In the genomic region with DNA sequence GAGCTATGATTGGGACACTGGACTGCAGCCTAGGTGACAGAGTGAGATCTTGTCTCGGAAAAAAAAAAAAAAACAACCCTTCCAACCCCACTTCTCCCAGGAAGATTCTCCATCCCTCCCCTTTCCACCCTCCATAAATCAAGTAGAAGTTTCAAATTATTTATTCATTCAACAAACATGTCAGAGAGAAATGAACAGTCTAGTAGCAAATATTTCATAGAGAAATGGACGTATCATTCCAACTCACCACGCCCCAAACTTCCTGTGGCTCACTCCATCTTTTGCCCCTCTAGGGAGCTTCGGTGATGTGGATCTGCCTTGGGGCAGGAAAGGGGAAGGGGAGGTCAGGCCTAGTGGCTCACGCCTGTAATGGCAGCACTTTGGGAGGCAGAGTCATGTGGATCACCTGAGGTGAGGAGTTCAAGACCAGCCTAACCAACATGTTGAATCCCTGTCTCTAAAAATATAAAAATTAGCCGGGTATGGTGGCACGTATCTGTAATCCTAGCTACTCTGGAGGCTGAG, we compare ENCODE assay signal across 8 cellular contexts. TPM values are rescaled to one million over a fixed set of nuclear protein-coding genes. Genes with fewer than 3 reads are reported as not detected.
DNase-seq lines count a peak whose midpoint lies in the region; ATAC-seq and TF ChIP-seq lines count a peak whose summit lies in the region.

No MANE protein-coding gene starts in this region.

- POLR2A ChIA-PET in naive thymus-derived CD4-positive, alpha-beta T cell (lab: Charles Lee), result interaction anchor here (0.6 to 23.1 kb wide), 6 partner anchors 4 to 609 kb away, joined by 3 to 383 read pairs (median 165); partner anchors contain the start of genes GAL3ST4, GPC2, LAMTOR4 and STAG3

- no peaks in the 10 kb centered on the region for H3K9me3 Mint-ChIP-seq in central memory CD8-positive, alpha-beta T cell
- no peaks in the 10 kb centered on the region for H3K9me3 Mint-ChIP-seq in naive thymus-derived CD4-positive, alpha-beta T cell

- H3K27ac ChIP-seq in naive thymus-derived CD4-positive, alpha-beta T cell (ENCODE audit: low read depth, low read length), result peak overlapping the region; percentile 88

- no peaks in the 10 kb centered on the region for H3K27me3 Mint-ChIP-seq in central memory CD8-positive, alpha-beta T cell
- no peaks in the 10 kb centered on the region for H3K27me3 Mint-ChIP-seq in naive thymus-derived CD4-positive, alpha-beta T cell

- H3K36me3 ChIP-seq in BE2C, result peaks cover 22% of the 10 kb centered on the region
- H3K36me3 ChIP-seq in naive thymus-derived CD4-positive, alpha-beta T cell (ENCODE audit: control insufficient read depth in 2 of 3, insufficient read depth in 3 of 3, low read length in 3 of 3), result peaks cover 0 to 33% (median 6%) of the 10 kb centered on the region in 3 experiments

- H3K4me1 ChIP-seq in BE2C, result peaks cover 7% of the 10 kb centered on the region
- H3K4me1 ChIP-seq in naive thymus-derived CD4-positive, alpha-beta T cell (ENCODE audit: control insufficient read depth in 2 of 2, insufficient read depth in 2 of 2, low read length in 2 of 2), result peaks cover 13 to 42% of the 10 kb centered on the region in 2 donors

- TF ChIP-seq CTCF in BE2C (IDR thresholded peaks at IDR 0.05; ENCODE audit: low read depth, low read length), result no peak

- H3K4me3 ChIP-seq in BE2C (ENCODE audit: low read depth, low read length), result peak overlapping the region; percentile 79
- H3K4me3 ChIP-seq in naive thymus-derived CD4-positive, alpha-beta T cell (ENCODE audit: low read length), result peak overlapping the region; percentile 79

- CTCF ChIA-PET in naive thymus-derived CD4-positive, alpha-beta T cell (lab: Charles Lee), result interaction anchor here (1.2 to 4.8 kb wide), 4 partner anchors 8 to 59 kb away, joined by 3 to 16 read pairs (median 5); partner anchors contain the start of genes GAL3ST4 and LAMTOR4

- peaks cover 31% of the 10 kb centered on the region for H3K4me1 Mint-ChIP-seq in central memory CD8-positive, alpha-beta T cell
- peaks cover 34 to 81% (median 67%) of the 10 kb centered on the region in 7 donors for H3K4me1 Mint-ChIP-seq in naive thymus-derived CD4-positive, alpha-beta T cell

- no peak for DNase-seq in BE2C
- peak; percentile 49 for DNase-seq in LHCN-M2 (ENCODE audit: low read depth)
- no peak for DNase-seq in central memory CD8-positive, alpha-beta T cell (ENCODE audit: low spot score in 2 of 2)
- DNase-seq in naive thymus-derived CD4-positive, alpha-beta T cell, result no peak
- DNase-seq in NCI-H1105 (lab: John Stamatoyannopoulos, UW), result no peak
- no peak for DNase-seq in EL

- H3K27me3 ChIP-seq in BE2C, result no peaks in the 10 kb centered on the region
- no peaks in the 10 kb centered on the region for H3K27me3 ChIP-seq in naive thymus-derived CD4-positive, alpha-beta T cell (ENCODE audit: control insufficient read depth in 2 of 2, insufficient read depth in 2 of 2, low read length in 2 of 2)

- peaks cover 8% of the 10 kb centered on the region for H3K36me3 Mint-ChIP-seq in central memory CD8-positive, alpha-beta T cell (ENCODE audit: insufficient read depth)
- peaks cover 0 to 16% (median 5%) of the 10 kb centered on the region in 5 donors for H3K36me3 Mint-ChIP-seq in naive thymus-derived CD4-positive, alpha-beta T cell

- H3K9me3 ChIP-seq in BE2C, result no peaks in the 10 kb centered on the region
- H3K9me3 ChIP-seq in naive thymus-derived CD4-positive, alpha-beta T cell (ENCODE audit: control insufficient read depth in 2 of 3, low read length in 3 of 3), result no peaks in the 10 kb centered on the region

- peak overlapping the region; percentile 46 for H3K27ac Mint-ChIP-seq in central memory CD8-positive, alpha-beta T cell (ENCODE audit: low read depth)
- peak overlapping the region; percentile 57 to 98 (median 86) for H3K27ac Mint-ChIP-seq in naive thymus-derived CD4-positive, alpha-beta T cell

- intact Hi-C loops in naive thymus-derived CD4-positive, alpha-beta T cell (cut with micrococcal nuclease), result loop anchor here in 1 of 2 donors (2.0 kb wide), 1 partner anchor 50 kb away; no protein-coding TSS in a partner anchor

- ATAC-seq in central memory CD8-positive, alpha-beta T cell (replicated peaks; ENCODE audit: extremely low read depth, poor library complexity, severe bottlenecking), result no peak
- ATAC-seq in naive thymus-derived CD4-positive, alpha-beta T cell, result no peak
- ATAC-seq in HG03280 (IDR thresholded peaks at IDR 0.05; ENCODE audit: unreplicated experiment) (no peak), HG02642 (IDR thresholded peaks at IDR 0.05; ENCODE audit: poor library complexity, unreplicated experiment) (no peak)

- H3K4me3 Mint-ChIP-seq in central memory CD8-positive, alpha-beta T cell, result peak overlapping the region; percentile 78
- H3K4me3 Mint-ChIP-seq in naive thymus-derived CD4-positive, alpha-beta T cell, result peak overlapping the region; percentile 81 to 90 (median 84)

RNA-seq across cellular contexts. Expression of gene TRAPPC14, which starts 0.6 kb away (rescaled TPM):
- polyA plus RNA-seq in BE2C (2012; ENCODE audit: insufficient read depth, insufficient read length, low read depth), result 38.3 TPM
- total RNA-seq in LHCN-M2 (2014; rRNA removed), result 18.8 and 21.8 TPM in 2 replicates
- 20.8 TPM for polyA plus RNA-seq in LHCN-M2 (2012)
- total RNA-seq in naive thymus-derived CD4-positive, alpha-beta T cell, result 100 to 1,000 TPM in 1 of 5 experiments, 10 to 100 TPM in 4; 51.8 to 102 (median 70.2) TPM
- polyA plus RNA-seq in naive thymus-derived CD4-positive, alpha-beta T cell, result 1 to 10 TPM; 3.2 to 5.9 TPM

RNA-seq across cellular contexts. Expression of gene GAL3ST4, which starts 9.3 kb away (rescaled TPM):
- polyA plus RNA-seq in BE2C (2012; ENCODE audit: insufficient read depth, insufficient read length, low read depth), result 0.80 TPM
- total RNA-seq in LHCN-M2 (2014; rRNA removed), result 6.7 and 9.8 TPM in 2 replicates
- 7.0 TPM for polyA plus RNA-seq in LHCN-M2 (2012)
- 10 to 100 TPM in 4 of 5 experiments, 1 to 10 TPM in 1; 4.7 to 26.8 (median 16.7) TPM for total RNA-seq in naive thymus-derived CD4-positive, alpha-beta T cell
- polyA plus RNA-seq in naive thymus-derived CD4-positive, alpha-beta T cell, result 10 to 100 TPM in 1 of 2 donors, 1 to 10 TPM in 1; 7.4 to 10.8 TPM

RNA-seq across cellular contexts. Expression of gene LAMTOR4, which starts 10.4 kb away (rescaled TPM):
- 362 TPM for polyA plus RNA-seq in BE2C (2012; ENCODE audit: insufficient read depth, insufficient read length, low read depth)
- 165 and 202 TPM in 2 replicates for total RNA-seq in LHCN-M2 (2014; rRNA removed)
- polyA plus RNA-seq in LHCN-M2 (2012), result 344 TPM
- 100 to 1,000 TPM; 132 to 200 (median 173) TPM for total RNA-seq in naive thymus-derived CD4-positive, alpha-beta T cell
- polyA plus RNA-seq in naive thymus-derived CD4-positive, alpha-beta T cell, result 100 to 1,000 TPM; 550 to 555 TPM

RNA-seq across cellular contexts. Expression of gene GPC2, which starts 18.0 kb away (rescaled TPM):
- 7.4 TPM for polyA plus RNA-seq in BE2C (2012; ENCODE audit: insufficient read depth, insufficient read length, low read depth)
- 9.6 and 9.9 TPM in 2 replicates for total RNA-seq in LHCN-M2 (2014; rRNA removed)
- polyA plus RNA-seq in LHCN-M2 (2012), result 3.2 TPM
- 10 to 100 TPM in 4 of 5 experiments, 1 to 10 TPM in 1; 8.1 to 30.6 (median 18.2) TPM for total RNA-seq in naive thymus-derived CD4-positive, alpha-beta T cell
- under 1 TPM; 0.64 to 0.87 TPM for polyA plus RNA-seq in naive thymus-derived CD4-positive, alpha-beta T cell

RNA-seq across cellular contexts. Expression of gene STAG3, which starts 18.6 kb away (rescaled TPM):
- polyA plus RNA-seq in BE2C (2012; ENCODE audit: insufficient read depth, insufficient read length, low read depth), result 5.3 TPM
- 0.23 and 0.96 TPM in 2 replicates for total RNA-seq in LHCN-M2 (2014; rRNA removed)
- polyA plus RNA-seq in LHCN-M2 (2012), result 0.74 TPM
- total RNA-seq in naive thymus-derived CD4-positive, alpha-beta T cell, result 10 to 100 TPM in 1 of 5 experiments, 1 to 10 TPM in 4; 5.5 to 24.6 (median 9.5) TPM
- 1 to 10 TPM; 2.4 to 6.5 TPM for polyA plus RNA-seq in naive thymus-derived CD4-positive, alpha-beta T cell
